24 cellular contexts compared by ENCODE assay signal in genomic region chr6:148500402-148500801, GRCh38.
A peak's percentile ranks its signal among the peaks of the same experiment; 100 is the strongest.
DNase-seq lines count a peak whose midpoint lies in the region; ATAC-seq and TF ChIP-seq lines count a peak whose summit lies in the region.
"Had no signal": no experiment of that assay in that cellular context is flagged by ENCODE, and none has a peak within 500 bp of the region (broad histone marks: within the 10 kb centered on the region; RNA-seq: fewer than 3 reads in every experiment).

No MANE protein-coding gene starts in this region.

- 51 to 66% (median 55%) methylated on average over 2 of the region's 2 CpGs for WGBS in heart left ventricle, 4 donors
- 60% methylated on average over 2 of the region's 2 CpGs for WGBS in tibial nerve, 2 donors

- TF ChIP-seq POLR2A in heart left ventricle (IDR thresholded peaks at IDR 0.05): no peak
- no peak for TF ChIP-seq POLR2A in tibial nerve (IDR thresholded peaks at IDR 0.05)

- no peaks in the 10 kb centered on the region for H3K36me3 ChIP-seq in heart left ventricle
- H3K36me3 ChIP-seq in tibial nerve: no peaks in the 10 kb centered on the region
- H3K36me3 ChIP-seq: neural progenitor cell, right lobe of liver had no signal

- TF ChIP-seq CTCF in heart left ventricle (IDR thresholded peaks at IDR 0.05): no peak
- no peak for TF ChIP-seq CTCF in tibial nerve (IDR thresholded peaks at IDR 0.05)
- TF ChIP-seq CTCF in RWPE1 (conservative IDR thresholded peaks at IDR 0.05; ENCODE audit: low read depth): no peak

- ATAC-seq in heart left ventricle (no peak), HG03196 (IDR thresholded peaks at IDR 0.05; ENCODE audit: unreplicated experiment) (no peak)
- ATAC-seq: A549; activated CD8-positive, alpha-beta T cell treated with anti-CD3 and anti-CD28 coated beads for 36 hours; activated T-cell treated with anti-CD3 and anti-CD28 coated beads, Interleukin-2, amount 50 U/mL, for 72 hours; effector memory CD8-positive, alpha-beta T cell had no signal

- H3K4me1 ChIP-seq in heart left ventricle (peaks cover 0 to 66% (median 41%) of the 10 kb centered on the region in 12 donors), tibial nerve (peaks cover 0 to 64% (median 6%) of the 10 kb centered on the region in 4 donors)
- H3K4me1 ChIP-seq: A549, right lobe of liver had no signal

- POLR2A ChIA-PET in RWPE1 (lab: Yijun Ruan, JAX; ENCODE audit: low non-redundant PET): no interaction called here

- CTCF ChIA-PET in RWPE1 (lab: Yijun Ruan, JAX): interaction anchor here (0.5 kb wide), 1 partner anchor 86 kb away, joined by 4 read pairs; no protein-coding TSS in a partner anchor

- TF ChIP-seq EP300 in tibial nerve (IDR thresholded peaks at IDR 0.05): no peak

- no peaks in the 10 kb centered on the region for H3K9me3 ChIP-seq in heart left ventricle
- H3K9me3 ChIP-seq in tibial nerve: no peaks in the 10 kb centered on the region
- H3K9me3 ChIP-seq: A549, right lobe of liver had no signal

- DNase-seq in heart left ventricle (no peak), cardiac septum (ENCODE audit: low spot score) (no peak), dermis microvascular lymphatic vessel endothelial cell (ENCODE audit: low read depth in 2 of 2) (peak; percentile 79 to 85), pons (ENCODE audit: low spot score) (peak; percentile 56), tibial nerve (ENCODE audit: low spot score in 2 of 2) (no peak), nucleus accumbens (lab: John Stamatoyannopoulos, UW) (no peak), RWPE1 (ENCODE audit: low spot score) (no peak)
- DNase-seq: activated B cell treated with CpG ODN at 0.5 μM for 24 hours; activated CD8-positive, alpha-beta T cell treated with anti-CD3 and anti-CD28 coated beads for 36 hours; activated naive CD8-positive, alpha-beta T cell treated with anti-CD3 and anti-CD28 coated beads for 36 hours; activated T-cell treated with anti-CD3 and anti-CD28 coated beads, Interleukin-2, amount 50 U/mL, for 72 hours; effector memory CD8-positive, alpha-beta T cell; hypothalamus; KBM-7; kidney; NCI-H1048; NCI-H2029; NCI-H510A; right lobe of liver; SHP77 treated with DMSO at 0.1 percent for 48 hours had no signal

- H3K4me3 ChIP-seq in heart left ventricle (no peak overlapping the region), tibial nerve (no peak overlapping the region)
- H3K4me3 ChIP-seq: A549, neural progenitor cell, right lobe of liver had no signal

- intact Hi-C loops in heart left ventricle (cut with DNase I) (no loop called here), cardiac septum (cut with DNase I) (no loop called here)

- H3K27me3 ChIP-seq in heart left ventricle (no peaks in the 10 kb centered on the region), tibial nerve (no peaks in the 10 kb centered on the region)
- H3K27me3 ChIP-seq: neural progenitor cell, right lobe of liver had no signal

- H3K27ac ChIP-seq in heart left ventricle (peak overlapping the region in 11 of 12 donors; percentile 42 to 85 (median 76)), tibial nerve (peak overlapping the region; percentile 68 to 93 (median 82)), RWPE1 (no peak overlapping the region)
- H3K27ac ChIP-seq: A549, C4-2B, neural progenitor cell, right lobe of liver had no signal

Comparison
In these comparisons a context has a peak if more than half of its experiments do, and no peak if none do; other contexts are left out.
1. DNase-seq: peak in dermis microvascular lymphatic vessel endothelial cell (2 of 2) and pons (single experiment); none in heart left ventricle (0 of 5), cardiac septum (single experiment), tibial nerve (0 of 2), nucleus accumbens (0 of 56) and RWPE1 (single experiment).